In genomic region chr18:40904295-40904694, GRCh38 we compare ENCODE assay signal across 1 cellular context.
TF ChIP-seq lines count a peak whose summit lies in the region.

No MANE protein-coding gene starts in this region.

TF ChIP-seq in H1, 55 proteins besides CTCF, POLR2A, EP300 and RAD21:
- no peak for TF ChIP-seq SP1 (IDR thresholded peaks at IDR 0.05; ENCODE audit: low read depth, low read length)
- TF ChIP-seq EGR1 (IDR thresholded peaks at IDR 0.05; ENCODE audit: borderline replicate concordance, low read depth, low read length), result no peak
- TF ChIP-seq CHD1 (IDR thresholded peaks at IDR 0.05; ENCODE audit: low read depth, low read length), result no peak
- no peak for TF ChIP-seq CHD7 (IDR thresholded peaks at IDR 0.05; ENCODE audit: insufficient replicate concordance, low read length)
- TF ChIP-seq CBX8 (IDR thresholded peaks at IDR 0.05; ENCODE audit: borderline replicate concordance, low read depth, low read length), result no peak
- no peak for TF ChIP-seq CTBP2 (IDR thresholded peaks at IDR 0.05; ENCODE audit: borderline replicate concordance, insufficient read depth, insufficient read length, low read length)
- TF ChIP-seq SIN3A (conservative IDR thresholded peaks at IDR 0.05 in 1 of 2, IDR thresholded peaks at IDR 0.05 in 1 of 2; ENCODE audit: low read depth in 1 of 2, low read length in 2 of 2), result no peak
- TF ChIP-seq HDAC6 (IDR thresholded peaks at IDR 0.05; ENCODE audit: low read depth, low read length), result no peak
- no peak for TF ChIP-seq E2F6 (IDR thresholded peaks at IDR 0.05)
- no peak for TF ChIP-seq TEAD4 (IDR thresholded peaks at IDR 0.05; ENCODE audit: low read depth, low read length)
- no peak for TF ChIP-seq ZNF274 (IDR thresholded peaks at IDR 0.05; ENCODE audit: borderline replicate concordance, extremely low read depth, low read length)
- TF ChIP-seq SP4 (IDR thresholded peaks at IDR 0.05; ENCODE audit: low read length), result no peak
- no peak for TF ChIP-seq POLR2AphosphoS5 (IDR thresholded peaks at IDR 0.05; ENCODE audit: low read depth, low read length)
- TF ChIP-seq MAFK (IDR thresholded peaks at IDR 0.05; ENCODE audit: low read depth, low read length), result no peak
- no peak for TF ChIP-seq GABPA (IDR thresholded peaks at IDR 0.05; ENCODE audit: borderline replicate concordance, insufficient read depth, low read length)
- TF ChIP-seq TCF12 (IDR thresholded peaks at IDR 0.05; ENCODE audit: low read depth, low read length), result no peak
- TF ChIP-seq SP2 (IDR thresholded peaks at IDR 0.05; ENCODE audit: low read length), result no peak
- no peak for TF ChIP-seq TAF7 (optimal IDR thresholded peaks at IDR 0.05; ENCODE audit: borderline replicate concordance, low read depth, low read length)
